In the genomic region with DNA sequence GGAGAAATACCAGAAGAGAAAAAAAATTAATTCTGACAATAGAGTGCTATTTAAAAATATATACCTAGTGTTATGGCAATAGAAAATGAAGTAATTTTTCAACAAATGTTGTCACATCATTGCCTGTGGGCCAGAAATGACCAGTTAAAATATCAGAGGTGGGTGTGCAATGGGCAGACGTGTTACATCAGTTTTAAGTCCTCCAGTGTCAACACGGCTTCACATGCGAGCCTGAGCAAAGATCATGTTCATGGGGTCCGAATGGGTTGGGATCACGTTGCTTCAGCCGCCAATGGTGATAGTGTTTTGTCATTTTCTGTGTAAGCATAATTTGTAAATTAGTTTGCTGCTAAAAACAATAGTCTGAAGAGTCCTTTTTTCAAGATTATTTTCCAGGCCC, we compare ENCODE assay signal across 1 cellular context.
TF ChIP-seq lines count a peak whose summit lies in the region.

No MANE protein-coding gene starts in this region.

TF ChIP-seq in GM23338, 12 proteins besides CTCF, POLR2A, EP300 and RAD21 (continued from another document):
- TF ChIP-seq, protein P1, sequence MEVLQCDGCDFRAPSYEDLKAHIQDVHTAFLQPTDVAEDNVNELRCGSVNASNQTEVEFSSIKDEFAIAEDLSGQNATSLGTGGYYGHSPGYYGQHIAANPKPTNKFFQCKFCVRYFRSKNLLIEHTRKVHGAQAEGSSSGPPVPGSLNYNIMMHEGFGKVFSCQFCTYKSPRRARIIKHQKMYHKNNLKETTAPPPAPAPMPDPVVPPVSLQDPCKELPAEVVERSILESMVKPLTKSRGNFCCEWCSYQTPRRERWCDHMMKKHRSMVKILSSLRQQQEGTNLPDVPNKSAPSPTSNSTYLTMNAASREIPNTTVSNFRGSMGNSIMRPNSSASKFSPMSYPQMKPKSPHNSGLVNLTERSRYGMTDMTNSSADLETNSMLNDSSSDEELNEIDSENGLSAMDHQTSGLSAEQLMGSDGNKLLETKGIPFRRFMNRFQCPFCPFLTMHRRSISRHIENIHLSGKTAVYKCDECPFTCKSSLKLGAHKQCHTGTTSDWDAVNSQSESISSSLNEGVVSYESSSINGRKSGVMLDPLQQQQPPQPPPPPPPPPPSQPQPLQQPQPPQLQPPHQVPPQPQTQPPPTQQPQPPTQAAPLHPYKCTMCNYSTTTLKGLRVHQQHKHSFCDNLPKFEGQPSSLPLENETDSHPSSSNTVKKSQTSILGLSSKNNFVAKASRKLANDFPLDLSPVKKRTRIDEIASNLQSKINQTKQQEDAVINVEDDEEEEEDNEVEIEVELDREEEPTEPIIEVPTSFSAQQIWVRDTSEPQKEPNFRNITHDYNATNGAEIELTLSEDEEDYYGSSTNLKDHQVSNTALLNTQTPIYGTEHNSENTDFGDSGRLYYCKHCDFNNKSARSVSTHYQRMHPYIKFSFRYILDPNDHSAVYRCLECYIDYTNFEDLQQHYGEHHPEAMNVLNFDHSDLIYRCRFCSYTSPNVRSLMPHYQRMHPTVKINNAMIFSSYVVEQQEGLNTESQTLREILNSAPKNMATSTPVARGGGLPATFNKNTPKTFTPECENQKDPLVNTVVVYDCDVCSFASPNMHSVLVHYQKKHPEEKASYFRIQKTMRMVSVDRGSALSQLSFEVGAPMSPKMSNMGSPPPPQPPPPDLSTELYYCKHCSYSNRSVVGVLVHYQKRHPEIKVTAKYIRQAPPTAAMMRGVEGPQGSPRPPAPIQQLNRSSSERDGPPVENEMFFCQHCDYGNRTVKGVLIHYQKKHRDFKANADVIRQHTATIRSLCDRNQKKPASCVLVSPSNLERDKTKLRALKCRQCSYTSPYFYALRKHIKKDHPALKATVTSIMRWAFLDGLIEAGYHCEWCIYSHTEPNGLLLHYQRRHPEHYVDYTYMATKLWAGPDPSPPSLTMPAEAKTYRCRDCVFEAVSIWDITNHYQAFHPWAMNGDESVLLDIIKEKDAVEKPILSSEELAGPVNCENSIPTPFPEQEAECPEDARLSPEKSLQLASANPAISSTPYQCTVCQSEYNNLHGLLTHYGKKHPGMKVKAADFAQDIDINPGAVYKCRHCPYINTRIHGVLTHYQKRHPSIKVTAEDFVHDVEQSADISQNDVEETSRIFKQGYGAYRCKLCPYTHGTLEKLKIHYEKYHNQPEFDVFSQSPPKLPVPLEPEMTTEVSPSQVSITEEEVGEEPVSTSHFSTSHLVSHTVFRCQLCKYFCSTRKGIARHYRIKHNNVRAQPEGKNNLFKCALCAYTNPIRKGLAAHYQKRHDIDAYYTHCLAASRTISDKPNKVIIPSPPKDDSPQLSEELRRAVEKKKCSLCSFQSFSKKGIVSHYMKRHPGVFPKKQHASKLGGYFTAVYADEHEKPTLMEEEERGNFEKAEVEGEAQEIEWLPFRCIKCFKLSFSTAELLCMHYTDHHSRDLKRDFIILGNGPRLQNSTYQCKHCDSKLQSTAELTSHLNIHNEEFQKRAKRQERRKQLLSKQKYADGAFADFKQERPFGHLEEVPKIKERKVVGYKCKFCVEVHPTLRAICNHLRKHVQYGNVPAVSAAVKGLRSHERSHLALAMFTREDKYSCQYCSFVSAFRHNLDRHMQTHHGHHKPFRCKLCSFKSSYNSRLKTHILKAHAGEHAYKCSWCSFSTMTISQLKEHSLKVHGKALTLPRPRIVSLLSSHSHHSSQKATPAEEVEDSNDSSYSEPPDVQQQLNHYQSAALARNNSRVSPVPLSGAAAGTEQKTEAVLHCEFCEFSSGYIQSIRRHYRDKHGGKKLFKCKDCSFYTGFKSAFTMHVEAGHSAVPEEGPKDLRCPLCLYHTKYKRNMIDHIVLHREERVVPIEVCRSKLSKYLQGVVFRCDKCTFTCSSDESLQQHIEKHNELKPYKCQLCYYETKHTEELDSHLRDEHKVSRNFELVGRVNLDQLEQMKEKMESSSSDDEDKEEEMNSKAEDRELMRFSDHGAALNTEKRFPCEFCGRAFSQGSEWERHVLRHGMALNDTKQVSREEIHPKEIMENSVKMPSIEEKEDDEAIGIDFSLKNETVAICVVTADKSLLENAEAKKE (CRISPR knock-in tag; IDR thresholded peaks at IDR 0.05), result no peak
- TF ChIP-seq NANOG (IDR thresholded peaks at IDR 0.05; ENCODE audit: borderline replicate concordance), result no peak
- TF ChIP-seq, protein P2, sequence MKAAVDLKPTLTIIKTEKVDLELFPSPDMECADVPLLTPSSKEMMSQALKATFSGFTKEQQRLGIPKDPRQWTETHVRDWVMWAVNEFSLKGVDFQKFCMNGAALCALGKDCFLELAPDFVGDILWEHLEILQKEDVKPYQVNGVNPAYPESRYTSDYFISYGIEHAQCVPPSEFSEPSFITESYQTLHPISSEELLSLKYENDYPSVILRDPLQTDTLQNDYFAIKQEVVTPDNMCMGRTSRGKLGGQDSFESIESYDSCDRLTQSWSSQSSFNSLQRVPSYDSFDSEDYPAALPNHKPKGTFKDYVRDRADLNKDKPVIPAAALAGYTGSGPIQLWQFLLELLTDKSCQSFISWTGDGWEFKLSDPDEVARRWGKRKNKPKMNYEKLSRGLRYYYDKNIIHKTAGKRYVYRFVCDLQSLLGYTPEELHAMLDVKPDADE (IDR thresholded peaks at IDR 0.05), result no peak
